In the genomic region with DNA sequence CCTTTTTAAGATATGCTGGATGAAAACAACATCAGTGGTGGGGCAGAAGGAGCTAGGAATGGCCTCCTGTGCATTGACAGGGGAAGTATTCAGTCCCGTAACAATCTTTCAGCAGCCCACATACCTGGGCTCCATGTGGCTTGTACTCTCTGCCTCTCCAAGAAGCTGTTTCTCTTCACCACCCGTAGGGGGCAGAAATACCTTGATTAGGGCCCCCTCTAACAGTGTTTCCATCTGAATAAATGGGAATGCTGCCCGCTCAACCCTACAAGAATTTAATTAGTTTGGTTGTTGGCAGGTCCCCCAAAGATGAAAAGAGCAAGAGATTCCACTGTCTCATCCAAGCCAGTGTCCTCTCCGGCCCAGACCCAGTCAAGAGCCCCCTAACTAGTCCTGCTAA, we compare ENCODE assay signal across 9 cellular contexts.
DNase-seq lines count a peak whose midpoint lies in the region; ATAC-seq and TF ChIP-seq lines count a peak whose summit lies in the region.
"Had no signal": no experiment of that assay in that cellular context is flagged by ENCODE, and none has a peak within 500 bp of the region (broad histone marks: within the 10 kb centered on the region; RNA-seq: fewer than 3 reads in every experiment).

No MANE protein-coding gene starts in this region.

- no peak overlapping the region for H3K4me3 Mint-ChIP-seq in naive thymus-derived CD4-positive, alpha-beta T cell

- no peaks in the 10 kb centered on the region for H3K4me1 ChIP-seq in mucosa of descending colon (ENCODE audit: low read depth)
- peaks cover 0 to under 1% of the 10 kb centered on the region in 2 donors for H3K4me1 ChIP-seq in naive thymus-derived CD4-positive, alpha-beta T cell (ENCODE audit: control insufficient read depth in 2 of 2, insufficient read depth in 2 of 2, low read length in 2 of 2)

- peaks cover 0 to 9% (median 4%) of the 10 kb centered on the region in 5 donors for H3K27me3 Mint-ChIP-seq in naive thymus-derived CD4-positive, alpha-beta T cell

- H3K36me3 Mint-ChIP-seq in naive thymus-derived CD4-positive, alpha-beta T cell: peaks cover 0 to 4% (median 0%) of the 10 kb centered on the region in 5 donors

- H3K4me3 ChIP-seq in GM12864 (ENCODE audit: low read depth, low read length) (no peak overlapping the region), WI38 (ENCODE audit: low read depth, low read length) (no peak overlapping the region), mucosa of descending colon (no peak overlapping the region)
- H3K4me3 ChIP-seq in naive thymus-derived CD4-positive, alpha-beta T cell (ENCODE audit: low read length): no peak overlapping the region

- peak; percentile 57 for ATAC-seq in HG03565 (IDR thresholded peaks at IDR 0.05; ENCODE audit: unreplicated experiment)
- peak; percentile 47 for ATAC-seq in mucosa of descending colon
- no peak for ATAC-seq in HG02840 (IDR thresholded peaks at IDR 0.05; ENCODE audit: low FRiP score, unreplicated experiment)
- ATAC-seq in HG03378 (IDR thresholded peaks at IDR 0.05; ENCODE audit: unreplicated experiment): no peak
- no peak for ATAC-seq in naive thymus-derived CD4-positive, alpha-beta T cell

- intact Hi-C loops in mucosa of descending colon (cut with DNase I, micrococcal nuclease): no loop called here
- intact Hi-C loops in naive thymus-derived CD4-positive, alpha-beta T cell (cut with micrococcal nuclease): no loop called here

- no peaks in the 10 kb centered on the region for H3K36me3 ChIP-seq in mucosa of descending colon (ENCODE audit: low read depth)
- no peaks in the 10 kb centered on the region for H3K36me3 ChIP-seq in naive thymus-derived CD4-positive, alpha-beta T cell (ENCODE audit: control insufficient read depth in 2 of 3, insufficient read depth in 3 of 3, low read length in 3 of 3)

- CTCF ChIA-PET in naive thymus-derived CD4-positive, alpha-beta T cell (lab: Charles Lee): interaction anchor here (0.6 kb wide), 1 partner anchor 251 kb away, joined by 3 read pairs; no protein-coding TSS in a partner anchor

- H3K27ac ChIP-seq in naive thymus-derived CD4-positive, alpha-beta T cell (ENCODE audit: low read depth, low read length): no peak overlapping the region
- H3K27ac ChIP-seq: KMS-11 had no signal

- no peak overlapping the region for H3K27ac Mint-ChIP-seq in naive thymus-derived CD4-positive, alpha-beta T cell

- no peaks in the 10 kb centered on the region for H3K9me3 Mint-ChIP-seq in naive thymus-derived CD4-positive, alpha-beta T cell

- DNase-seq in GM12864 (ENCODE audit: low read depth): no peak
- no peak for DNase-seq in mucosa of descending colon
- DNase-seq in NCI-H510A treated with DMSO at 0.1 percent for 48 hours (lab: John Stamatoyannopoulos, UW): no peak
- DNase-seq in naive thymus-derived CD4-positive, alpha-beta T cell: no peak

- TF ChIP-seq CTCF in GM12864 (IDR thresholded peaks at IDR 0.05; ENCODE audit: low read depth, low read length, missing control alignments) (peak; percentile 67), WI38 (IDR thresholded peaks at IDR 0.05; ENCODE audit: low read depth, low read length) (peak; percentile 39), mucosa of descending colon (IDR thresholded peaks at IDR 0.05) (no peak)

- H3K9me3 ChIP-seq in mucosa of descending colon: no peaks in the 10 kb centered on the region
- no peaks in the 10 kb centered on the region for H3K9me3 ChIP-seq in naive thymus-derived CD4-positive, alpha-beta T cell (ENCODE audit: control insufficient read depth in 2 of 3, low read length in 3 of 3)

- H3K27me3 ChIP-seq in naive thymus-derived CD4-positive, alpha-beta T cell (ENCODE audit: control insufficient read depth in 2 of 2, insufficient read depth in 2 of 2, low read length in 2 of 2): no peaks in the 10 kb centered on the region

- POLR2A ChIA-PET in naive thymus-derived CD4-positive, alpha-beta T cell (lab: Charles Lee): interaction anchor here (0.5 kb wide), 1 partner anchor 277 kb away, joined by 3 read pairs; no protein-coding TSS in a partner anchor

- H3K4me1 Mint-ChIP-seq in naive thymus-derived CD4-positive, alpha-beta T cell: peaks cover 2 to 27% (median 2%) of the 10 kb centered on the region in 7 donors

Comparison
In these comparisons a context has a peak if more than half of its experiments do, and no peak if none do; other contexts are left out.
1. ATAC-seq: peak in HG03565 (single experiment) and mucosa of descending colon (single experiment); none in HG02840 (single experiment), HG03378 (single experiment) and naive thymus-derived CD4-positive, alpha-beta T cell (single experiment).